ENCODE assay signal across 9 cellular contexts in the genomic region with DNA sequence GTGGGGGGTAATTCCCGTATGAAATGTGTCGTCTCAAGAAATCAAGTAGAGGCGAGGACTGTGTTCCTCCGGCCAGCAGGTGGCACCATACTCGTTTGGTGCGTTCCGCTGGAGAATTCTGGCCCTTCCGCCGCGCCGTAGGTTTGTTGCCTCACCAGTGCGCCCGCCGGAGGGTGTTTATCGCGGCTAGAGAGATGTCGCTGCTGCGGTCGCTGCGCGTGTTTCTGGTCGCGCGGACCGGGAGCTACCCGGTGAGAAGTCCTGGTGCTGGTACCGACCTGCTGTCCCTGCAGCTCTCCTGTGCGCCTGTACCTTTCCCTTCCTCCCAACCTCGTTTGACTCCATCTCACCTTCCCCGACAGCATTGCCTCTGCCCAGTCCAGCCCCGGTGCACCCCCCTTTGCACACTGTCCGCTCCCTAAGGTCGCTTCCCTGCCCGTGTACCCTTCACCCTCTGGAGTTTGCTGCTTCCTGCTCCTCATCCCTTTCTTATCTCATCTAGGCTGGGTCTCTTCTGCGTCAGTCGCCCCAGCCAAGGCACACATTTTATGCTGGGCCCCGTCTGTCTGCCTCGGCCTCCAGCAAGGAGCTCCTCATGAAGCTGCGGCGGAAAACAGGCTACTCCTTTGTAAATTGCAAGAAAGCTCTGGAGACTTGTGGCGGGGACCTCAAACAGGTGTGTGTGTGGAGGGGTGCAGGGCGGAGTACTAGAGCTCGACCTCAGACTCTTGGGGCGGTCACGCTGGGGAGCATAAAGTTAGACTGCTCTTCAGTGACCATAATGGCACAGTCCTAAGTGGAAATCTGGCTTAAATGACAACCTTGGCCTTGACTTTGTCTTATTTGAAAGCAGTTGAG. TPM values are rescaled to one million over a fixed set of nuclear protein-coding genes. Genes with fewer than 3 reads are reported as not detected.
DNase-seq lines count a peak whose midpoint lies in the region; ATAC-seq, FAIRE-seq and TF ChIP-seq lines count a peak whose summit lies in the region.
"Had no signal": no experiment of that assay in that cellular context is flagged by ENCODE, and none has a peak within 500 bp of the region (broad histone marks: within the 10 kb centered on the region; RNA-seq: fewer than 3 reads in every experiment).

A gene (plus strand): TSS at position 180 of the 858 bp plus-strand sequence. CDS start 15 bp downstream, at position 195.

- H3K27me3 ChIP-seq in bronchial epithelial cell (ENCODE audit: control insufficient read depth, insufficient read depth, low read length), result no peaks in the 10 kb centered on the region

- H3K4me3 Mint-ChIP-seq in immature natural killer cell, result peak within 1 kb of the TSS; percentile 98 to 100 (median 99)

- peaks cover 4 to 13% (median 6%) of the 10 kb centered on the region in 3 donors for H3K36me3 Mint-ChIP-seq in immature natural killer cell

- H3K27me3 Mint-ChIP-seq in immature natural killer cell (ENCODE audit: low read depth in 3 of 3), result peaks cover 9 to 19% (median 10%) of the 10 kb centered on the region in 3 donors

- TF ChIP-seq CTCF in WI38 (IDR thresholded peaks at IDR 0.05; ENCODE audit: low read depth, low read length) (peak; percentile 77), bronchial epithelial cell (IDR thresholded peaks at IDR 0.05; ENCODE audit: insufficient read depth, low read length, severe bottlenecking) (peak; percentile 93)

- peaks cover 27 to 33% of the 10 kb centered on the region in 2 donors for H3K4me1 Mint-ChIP-seq in immature natural killer cell

- peak; percentile 67 for ATAC-seq in GM18873 (IDR thresholded peaks at IDR 0.05; ENCODE audit: low FRiP score, unreplicated experiment)
- ATAC-seq in HG03139 (IDR thresholded peaks at IDR 0.05; ENCODE audit: unreplicated experiment), result peak; percentile 88

- peak within 1 kb of the TSS; percentile 97 to 99 (median 98) for H3K27ac Mint-ChIP-seq in immature natural killer cell

- H3K4me3 ChIP-seq in WI38 (ENCODE audit: low read depth, low read length) (peak within 1 kb of the TSS; percentile 100), bronchial epithelial cell (ENCODE audit: low read depth, low read length) (peak within 1 kb of the TSS; percentile 73)

- no peaks in the 10 kb centered on the region for H3K9me3 Mint-ChIP-seq in immature natural killer cell

- DNase-seq in AG08396 (ENCODE audit: low spot score) (peak; percentile 87), NCI-H2196 treated with DMSO at 0.1 percent for 48 hours (lab: John Stamatoyannopoulos, UW; ENCODE audit: unreplicated experiment) (peak; percentile 79), bronchial epithelial cell (ENCODE audit: low read depth) (peak; percentile 79), immature natural killer cell (peak; percentile 94 to 95 (median 94))
- peak; percentile 94 to 97 for DNase-seq in stimulated activated CD4-positive, alpha-beta T cell treated with anti-CD3 and anti-CD28 coated beads, Interleukin-12 subunit alpha, Interleukin-12 subunit beta, amount 100 ng/mL, for 24 hours (ENCODE audit: low read depth in 2 of 2)

- H3K36me3 ChIP-seq in bronchial epithelial cell (ENCODE audit: control insufficient read depth, insufficient read depth, low read length), result peaks cover 11% of the 10 kb centered on the region

- FAIRE-seq in bronchial epithelial cell (lab: Jason Lieb, UNC), result no peak
- FAIRE-seq: colon had no signal

RNA-seq across cellular contexts. Expression of the gene that starts here (rescaled TPM):
- 15.7 and 17.9 TPM in 2 replicates for total RNA-seq in bronchial epithelial cell
- 10 to 100 TPM; 22.2 to 38.6 (median 23.4) TPM for polyA plus RNA-seq in immature natural killer cell

Comparison
In these comparisons a context has a peak if more than half of its experiments do, and no peak if none do; other contexts are left out.
1. Peak in every context shown above with its lines: DNase-seq, ATAC-seq and H3K4me3 ChIP-seq.